34 cellular contexts compared by ENCODE assay signal in genomic region chr16:14493791-14494190, GRCh38.
"Had no signal": no experiment of that assay in that cellular context is flagged by ENCODE, and none has a peak within 500 bp of the region (broad histone marks: within the 10 kb centered on the region; RNA-seq: fewer than 3 reads in every experiment).

No MANE protein-coding gene starts in this region.

- H3K27ac ChIP-seq: ascending aorta, breast epithelium, cardiac muscle cell, colonic mucosa, foreskin keratinocyte, WERI-Rb-1 had no signal

- H3K27me3 Mint-ChIP-seq: activated B cell treated with CpG ODN at 0.5 μM for 24 hours; activated CD4-positive, alpha-beta memory T cell treated with anti-CD3 and anti-CD28 coated beads for 36 hours; activated CD4-positive, alpha-beta T cell treated with anti-CD3 and anti-CD28 coated beads, Interleukin-2, amount 10 ng/mL, durations not matched to agents 24 days and 14 days; activated CD8-positive, alpha-beta memory T cell treated with anti-CD3 and anti-CD28 coated beads, Interleukin-2, amount 10 ng/mL, durations not matched to agents 7 days and 5 days; activated naive CD4-positive, alpha-beta T cell treated with anti-CD3 and anti-CD28 coated beads, Interleukin-2, amount 10 ng/mL, durations not matched to agents 7 days and 5 days; activated naive CD8-positive, alpha-beta T cell treated with anti-CD3 and anti-CD28 coated beads, Interleukin-2, amount 10 ng/mL, durations not matched to agents 7 days and 5 days; T-cell had no signal

- H3K27ac Mint-ChIP-seq: activated B cell treated with CpG ODN at 0.5 μM for 24 hours; activated CD4-positive, alpha-beta memory T cell treated with anti-CD3 and anti-CD28 coated beads for 36 hours; activated CD4-positive, alpha-beta T cell treated with anti-CD3 and anti-CD28 coated beads, Interleukin-2, amount 10 ng/mL, durations not matched to agents 24 days and 14 days; activated CD8-positive, alpha-beta memory T cell treated with anti-CD3 and anti-CD28 coated beads, Interleukin-2, amount 10 ng/mL, durations not matched to agents 7 days and 5 days; activated CD8-positive, alpha-beta T cell treated with anti-CD3 and anti-CD28 coated beads, Interleukin-2, amount 10 ng/mL, durations not matched to agents 7 days and 5 days; activated naive CD4-positive, alpha-beta T cell treated with anti-CD3 and anti-CD28 coated beads, Interleukin-2, amount 10 ng/mL, durations not matched to agents 7 days and 5 days; activated naive CD8-positive, alpha-beta T cell treated with anti-CD3 and anti-CD28 coated beads, Interleukin-2, amount 10 ng/mL, durations not matched to agents 7 days and 5 days; activated T-helper 1 cell treated with anti-CD3 and anti-CD28 coated beads, Interleukin-12 subunit alpha, Interleukin-12 subunit beta, Interleukin-2, Interleukin-4 antibody, amounts not matched to agents 30 ng/mL and 10 ng/mL and 1 ng/mL, durations not matched to agents 14 hours and 24 hours and 36 hours; endodermal cell; T-cell; T-helper 1 cell treated with Interleukin-12 subunit alpha and Interleukin-12 subunit beta and Interleukin-4 antibody, amounts not matched to agents 30 μg/mL and 1 μg/mL, for 36 hours; T-helper 2 cell treated with Interferon-gamma antibody and Interleukin-4, amounts not matched to agents 5 μg/mL and 100 μg/mL, for 36 hours had no signal

- H3K4me3 Mint-ChIP-seq: activated B cell treated with CpG ODN at 0.5 μM for 24 hours; activated CD4-positive, alpha-beta memory T cell treated with anti-CD3 and anti-CD28 coated beads for 36 hours; activated CD4-positive, alpha-beta T cell treated with anti-CD3 and anti-CD28 coated beads, Interleukin-2, amount 10 ng/mL, durations not matched to agents 24 days and 14 days; activated CD8-positive, alpha-beta memory T cell treated with anti-CD3 and anti-CD28 coated beads, Interleukin-2, amount 10 ng/mL, durations not matched to agents 7 days and 5 days; activated CD8-positive, alpha-beta T cell treated with anti-CD3 and anti-CD28 coated beads, Interleukin-2, amount 10 ng/mL, durations not matched to agents 7 days and 5 days; activated naive CD4-positive, alpha-beta T cell treated with anti-CD3 and anti-CD28 coated beads, Interleukin-2, amount 10 ng/mL, durations not matched to agents 7 days and 5 days; activated naive CD8-positive, alpha-beta T cell treated with anti-CD3 and anti-CD28 coated beads, Interleukin-2, amount 10 ng/mL, durations not matched to agents 7 days and 5 days; activated T-helper 1 cell treated with anti-CD3 and anti-CD28 coated beads, Interleukin-12 subunit alpha, Interleukin-12 subunit beta, Interleukin-2, Interleukin-4 antibody, amounts not matched to agents 30 ng/mL and 10 ng/mL and 1 ng/mL, durations not matched to agents 14 hours and 24 hours and 36 hours; brain; endodermal cell; T-cell; T-helper 1 cell treated with Interleukin-12 subunit alpha and Interleukin-12 subunit beta and Interleukin-4 antibody, amounts not matched to agents 30 μg/mL and 1 μg/mL, for 36 hours; T-helper 2 cell treated with Interferon-gamma antibody and Interleukin-4, amounts not matched to agents 5 μg/mL and 100 μg/mL, for 36 hours had no signal

- H3K36me3 ChIP-seq: ascending aorta, breast epithelium, cardiac muscle cell, colonic mucosa, gastrocnemius medialis, WERI-Rb-1 had no signal

- H3K27me3 ChIP-seq: ascending aorta, breast epithelium, cardiac muscle cell, colonic mucosa, foreskin keratinocyte, gastrocnemius medialis had no signal

- H3K9me3 ChIP-seq: ascending aorta, breast epithelium, colonic mucosa, gastrocnemius medialis had no signal

- DNase-seq: activated B cell treated with CpG ODN at 0.5 μM for 24 hours; activated CD4-positive, alpha-beta memory T cell treated with anti-CD3 and anti-CD28 coated beads for 36 hours; activated CD4-positive, alpha-beta T cell treated with anti-CD3 and anti-CD28 coated beads, Interleukin-2, amount 10 ng/mL, durations not matched to agents 24 days and 14 days; activated CD8-positive, alpha-beta memory T cell treated with anti-CD3 and anti-CD28 coated beads, Interleukin-2, amount 10 ng/mL, durations not matched to agents 7 days and 5 days; activated CD8-positive, alpha-beta memory T cell treated with anti-CD3 and anti-CD28 coated beads, Interleukin-2, amount 50 U/mL, for 4 hours; activated CD8-positive, alpha-beta T cell treated with anti-CD3 and anti-CD28 coated beads, Interleukin-2, amount 10 ng/mL, durations not matched to agents 7 days and 5 days; activated gamma-delta T cell; activated naive CD4-positive, alpha-beta T cell; activated naive CD4-positive, alpha-beta T cell treated with anti-CD3 and anti-CD28 coated beads, Interleukin-2, amount 10 ng/mL, durations not matched to agents 7 days and 5 days; activated naive CD8-positive, alpha-beta T cell treated with anti-CD3 and anti-CD28 coated beads, Interleukin-2, amount 10 ng/mL, durations not matched to agents 7 days and 5 days; activated T-cell treated with anti-CD3 and anti-CD28 coated beads, Interleukin-2, amount 50 U/mL, for 1 hour; activated T-cell treated with anti-CD3 and anti-CD28 coated beads, Interleukin-2, amount 50 U/mL, for 48 hours; central memory CD4-positive, alpha-beta T cell; cerebellar nuclear complex; colonic mucosa; effector CD8-positive, alpha-beta T cell; endodermal cell; foreskin keratinocyte; gastrocnemius medialis; glutamatergic neuron; SW 1271; T-cell; T1000; WERI-Rb-1 had no signal

- ATAC-seq: activated CD4-positive, CD25-positive, alpha-beta regulatory T cell treated with anti-CD3 and anti-CD28 coated beads, Interleukin-2, amount 50 U/mL, for 24 hours; activated CD8-positive, alpha-beta memory T cell treated with anti-CD3 and anti-CD28 coated beads, Interleukin-2, amount 10 ng/mL, durations not matched to agents 7 days and 5 days; activated CD8-positive, alpha-beta T cell treated with anti-CD3 and anti-CD28 coated beads, Interleukin-2, amount 10 ng/mL, durations not matched to agents 7 days and 5 days; activated naive CD4-positive, alpha-beta T cell treated with anti-CD3 and anti-CD28 coated beads, Interleukin-2, amount 50 U/mL, for 72 hours; esophagus mucosa; gastrocnemius medialis; T-cell had no signal

- H3K4me3 ChIP-seq: ascending aorta, breast epithelium, cardiac muscle cell, colonic mucosa, gastrocnemius medialis had no signal

- H3K4me1 ChIP-seq: breast epithelium, colonic mucosa had no signal
